21 cellular contexts compared by ENCODE assay signal in genomic region chr12:44372259-44372658, GRCh38.
DNase-seq lines count a peak whose midpoint lies in the region; ATAC-seq, FAIRE-seq and TF ChIP-seq lines count a peak whose summit lies in the region.
"Had no signal": no experiment of that assay in that cellular context is flagged by ENCODE, and none has a peak within 500 bp of the region (broad histone marks: within the 10 kb centered on the region; RNA-seq: fewer than 3 reads in every experiment).

No MANE protein-coding gene starts in this region.

- H3K27ac ChIP-seq in IMR-90 (ENCODE audit: insufficient read depth, low read length) (no peak overlapping the region), astrocyte (ENCODE audit: low read depth, low read length) (no peak overlapping the region), foreskin keratinocyte (no peak overlapping the region)
- H3K27ac ChIP-seq: adrenal gland, testis had no signal

- WGBS in IMR-90 (ENCODE audit: extremely low coverage in 2 of 2, insufficient read length in 1 of 2), 2 experiments = no CpG with 5 or more reads among the region's 2 CpGs

- no peak overlapping the region for H3K23ac ChIP-seq in IMR-90 (ENCODE audit: low read depth, low read length)

- no peak overlapping the region for H3K27ac Mint-ChIP-seq in astrocyte (ENCODE audit: unreplicated experiment)
- H3K27ac Mint-ChIP-seq: natural killer cell treated with Interleukin-12 subunit alpha and Interleukin-12 subunit beta and Interleukin-15 and Interleukin-18, amount 100 ng/mL, for 72 hours; progenitor cell of endocrine pancreas had no signal

- H2AK9ac ChIP-seq in IMR-90 (replicated peaks; ENCODE audit: low read depth, low read length, poor library complexity) = no peak overlapping the region

- dilution Hi-C loops in IMR-90 (cut with HindIII; ENCODE audit: low sequenced_read_pairs, unreplicated experiment) = no loop called here

- H3K79me1 ChIP-seq in IMR-90 (ENCODE audit: low read depth in 1 of 2, low read length in 2 of 2) = no peaks in the 10 kb centered on the region

- DNase-seq in COLO829 (ENCODE audit: low spot score) (peak; percentile 69), IMR-90 (peak; percentile 60), astrocyte (ENCODE audit: low read depth) (peak; percentile 9), foreskin keratinocyte (peak; percentile 71 to 88), NCI-H1092 (lab: John Stamatoyannopoulos, UW) (no peak), NCI-H2196 treated with DMSO at 0.1 percent for 48 hours (lab: John Stamatoyannopoulos, UW; ENCODE audit: unreplicated experiment) (no peak), OCI-M2 (lab: John Stamatoyannopoulos, UW; ENCODE audit: unreplicated experiment) (no peak)
- DNase-seq: activated CD4-positive, alpha-beta T cell treated with anti-CD3 and anti-CD28 coated beads for 4 hours; activated effector memory CD4-positive, alpha-beta T cell treated with Interleukin-2 at 50 U/mL for 16 hours; adrenal gland; cerebellar nuclear complex; COR-L47; glutamatergic neuron; mesendoderm; NCI-H187; NCI-H510A treated with DMSO at 0.1 percent for 48 hours; testis had no signal

- H3K14ac ChIP-seq in IMR-90 (replicated peaks; ENCODE audit: low read depth, low read length) = no peak overlapping the region

- H2BK15ac ChIP-seq in IMR-90 (ENCODE audit: low read depth, low read length) = no peak overlapping the region

- H3K36me3 ChIP-seq in IMR-90 (ENCODE audit: control insufficient read depth, insufficient read depth, low read length) (no peaks in the 10 kb centered on the region), astrocyte (ENCODE audit: insufficient read depth, low read length) (no peaks in the 10 kb centered on the region)
- H3K36me3 ChIP-seq: adrenal gland, HAP-1 had no signal

- H4K91ac ChIP-seq in IMR-90 (ENCODE audit: insufficient read depth, low read depth, low read length) = no peak overlapping the region

- no peak overlapping the region for H3K4ac ChIP-seq in IMR-90 (ENCODE audit: low read depth, low read length)

- H4K20me1 ChIP-seq in IMR-90 (ENCODE audit: insufficient read depth, low read length) (no peaks in the 10 kb centered on the region), astrocyte (ENCODE audit: insufficient read depth, low read length) (no peaks in the 10 kb centered on the region)

- no peak overlapping the region for H3K56ac ChIP-seq in IMR-90 (ENCODE audit: extremely low read depth, insufficient read depth, low read length)

- H3K4me3 ChIP-seq in IMR-90 (ENCODE audit: insufficient read depth, low read depth, low read length) (no peak overlapping the region), astrocyte (ENCODE audit: insufficient read depth, low read depth, low read length) (no peak overlapping the region)
- H3K4me3 ChIP-seq: adrenal gland, HAP-1, testis had no signal

- H2BK120ac ChIP-seq in IMR-90 (ENCODE audit: low read depth, low read length) = no peak overlapping the region

- CTCF ChIA-PET in IMR-90 (lab: Yijun Ruan, JAX) = no interaction called here

- TF ChIP-seq CTCF in IMR-90 (conservative IDR thresholded peaks at IDR 0.05; ENCODE audit: low read depth, low read length) (no peak), astrocyte (IDR thresholded peaks at IDR 0.05; ENCODE audit: insufficient read depth, low read depth, low read length) (no peak), foreskin keratinocyte (conservative IDR thresholded peaks at IDR 0.05) (no peak)

- H3K4me1 ChIP-seq in IMR-90 (ENCODE audit: control insufficient read depth, insufficient read depth, low read length) (no peaks in the 10 kb centered on the region), astrocyte (ENCODE audit: insufficient read depth, low read length) (no peaks in the 10 kb centered on the region), foreskin keratinocyte (peaks cover 12% of the 10 kb centered on the region)
- H3K4me1 ChIP-seq: adrenal gland, HAP-1, testis had no signal

- no peak overlapping the region for H2AFZ ChIP-seq in IMR-90 (replicated peaks; ENCODE audit: low read length, poor library complexity)
- no peak overlapping the region for H2AFZ ChIP-seq in astrocyte (ENCODE audit: low read depth, low read length)

- no peak overlapping the region for H2AK5ac ChIP-seq in IMR-90 (ENCODE audit: low read depth, low read length)

- H3K4me1 Mint-ChIP-seq in astrocyte (ENCODE audit: low read depth, unreplicated experiment) = no peaks in the 10 kb centered on the region

- H3K79me2 ChIP-seq in astrocyte (ENCODE audit: insufficient read depth, low read length) = no peaks in the 10 kb centered on the region

- FAIRE-seq in astrocyte (lab: Jason Lieb, UNC) = no peak

- peaks cover 3% of the 10 kb centered on the region; the same call in 1 of the 2 replicates for H3K9me1 ChIP-seq in IMR-90 (ENCODE audit: insufficient read depth, low read length)

- ATAC-seq in IMR-90 (ENCODE audit: low read depth) (peak; percentile 21; the same call in 1 of the 2 replicates), foreskin keratinocyte (peak; percentile 97), GM19467 (IDR thresholded peaks at IDR 0.05; ENCODE audit: unreplicated experiment) (no peak)
- ATAC-seq: natural killer cell treated with Interleukin-12 subunit alpha and Interleukin-12 subunit beta and Interleukin-15 and Interleukin-18, amount 100 ng/mL, for 72 hours had no signal

- H3K4me3 Mint-ChIP-seq in astrocyte (ENCODE audit: unreplicated experiment) = no peak overlapping the region
- H3K4me3 Mint-ChIP-seq: natural killer cell treated with Interleukin-12 subunit alpha and Interleukin-12 subunit beta and Interleukin-15 and Interleukin-18, amount 100 ng/mL, for 72 hours had no signal

- H3K36me3 Mint-ChIP-seq in astrocyte (ENCODE audit: low read depth, unreplicated experiment) = no peaks in the 10 kb centered on the region
- H3K36me3 Mint-ChIP-seq: natural killer cell treated with Interleukin-12 subunit alpha and Interleukin-12 subunit beta and Interleukin-15 and Interleukin-18, amount 100 ng/mL, for 72 hours had no signal

- no peak overlapping the region for H3K18ac ChIP-seq in IMR-90 (ENCODE audit: low read depth, low read length)

- no peak overlapping the region for H4K8ac ChIP-seq in IMR-90 (ENCODE audit: low read depth in 2 of 2, low read length in 2 of 2)

- POLR2A ChIA-PET in IMR-90 (lab: Charles Lee; ENCODE audit: unreplicated experiment) = no interaction called here

- H3K9me3 Mint-ChIP-seq in astrocyte (ENCODE audit: unreplicated experiment) = no peaks in the 10 kb centered on the region

- H3K4me2 ChIP-seq in IMR-90 (ENCODE audit: low read depth, low read length) (no peak overlapping the region), astrocyte (ENCODE audit: low read length) (no peak overlapping the region)

- H3K27me3 Mint-ChIP-seq in astrocyte (ENCODE audit: low read depth, unreplicated experiment) = no peaks in the 10 kb centered on the region
- H3K27me3 Mint-ChIP-seq: natural killer cell treated with Interleukin-12 subunit alpha and Interleukin-12 subunit beta and Interleukin-15 and Interleukin-18, amount 100 ng/mL, for 72 hours; progenitor cell of endocrine pancreas had no signal

- BruUV-seq in IMR-90 (replicated peaks; lab: Mats Ljungman, UMichigan) = no TSS peak

- no peak overlapping the region for H3K9ac ChIP-seq in IMR-90 (ENCODE audit: low read depth, low read length)
- H3K9ac ChIP-seq in astrocyte (ENCODE audit: low read length) = no peak overlapping the region

- intact Hi-C loops in IMR-90 (cut with micrococcal nuclease) = no loop called here

- no peak overlapping the region for H2BK20ac ChIP-seq in IMR-90 (ENCODE audit: low read depth, low read length)

- no peak for TF ChIP-seq POLR2A in IMR-90 (IDR thresholded peaks at IDR 0.05; ENCODE audit: low read depth, low read length)

- H3K9me3 ChIP-seq in IMR-90 (ENCODE audit: control insufficient read depth, insufficient read depth, low read length) (no peaks in the 10 kb centered on the region), astrocyte (ENCODE audit: insufficient read depth, low read depth, low read length) (no peaks in the 10 kb centered on the region)
- H3K9me3 ChIP-seq: adrenal gland, HAP-1, testis had no signal

- H2BK5ac ChIP-seq in IMR-90 (ENCODE audit: low read depth, low read length, poor library complexity, severe bottlenecking) = no peak overlapping the region

- no peak overlapping the region for H4K5ac ChIP-seq in IMR-90 (ENCODE audit: low read depth, low read length)

- no peak for TF ChIP-seq RAD21 in IMR-90 (IDR thresholded peaks at IDR 0.05; ENCODE audit: low read length)

- in situ Hi-C loops in IMR-90 (cut with MboI; ENCODE audit: low sequenced_read_pairs) = no loop called here

- H3K27me3 ChIP-seq in IMR-90 (ENCODE audit: control insufficient read depth, insufficient read depth, low read length) (no peaks in the 10 kb centered on the region), astrocyte (ENCODE audit: insufficient read depth, low read length) (no peaks in the 10 kb centered on the region), foreskin keratinocyte (no peaks in the 10 kb centered on the region)
- H3K27me3 ChIP-seq: adrenal gland, testis had no signal

TF ChIP-seq in IMR-90, 13 proteins besides CTCF, POLR2A, EP300 and RAD21:
- TF ChIP-seq CEBPB (IDR thresholded peaks at IDR 0.05; ENCODE audit: low read depth, low read length) (no peak), SMC3 (IDR thresholded peaks at IDR 0.05; ENCODE audit: low read depth, low read length) (no peak), ELK1 (IDR thresholded peaks at IDR 0.05; ENCODE audit: borderline replicate concordance, low read depth, low read length) (no peak), USF2 (IDR thresholded peaks at IDR 0.05; ENCODE audit: low read depth, low read length) (no peak), CHD1 (IDR thresholded peaks at IDR 0.05; ENCODE audit: low read depth, low read length) (no peak), MAFK (IDR thresholded peaks at IDR 0.05; ENCODE audit: low read depth, low read length) (no peak), FOS (IDR thresholded peaks at IDR 0.05; ENCODE audit: low read depth, low read length) (no peak)

Comparison
In these comparisons a context has a peak if more than half of its experiments do, and no peak if none do; other contexts are left out.
1. DNase-seq: peak in COLO829 (single experiment), IMR-90 (single experiment), astrocyte (single experiment) and foreskin keratinocyte (2 of 2); none in NCI-H1092 (single experiment), NCI-H2196 treated with DMSO at 0.1 percent for 48 hours (single experiment) and OCI-M2 (single experiment).